2 cellular contexts compared by ENCODE assay signal in genomic region chr2:23690421-23691105, GRCh38.
TF ChIP-seq lines count a peak whose summit lies in the region.

No MANE protein-coding gene starts in this region.

TF ChIP-seq in IMR-90, 13 proteins besides CTCF, POLR2A, EP300 and RAD21 (continued from another document):
- no peak for TF ChIP-seq FOS (IDR thresholded peaks at IDR 0.05; ENCODE audit: low read depth, low read length)
- no peak for TF ChIP-seq CEBPB (IDR thresholded peaks at IDR 0.05; ENCODE audit: low read depth, low read length)
- TF ChIP-seq BHLHE40 (IDR thresholded peaks at IDR 0.05; ENCODE audit: low read depth, low read length) = no peak
- no peak for TF ChIP-seq NFE2L2 (IDR thresholded peaks at IDR 0.05; ENCODE audit: low read depth, low read length)
- TF ChIP-seq USF2 (IDR thresholded peaks at IDR 0.05; ENCODE audit: low read depth, low read length) = no peak
- no peak for TF ChIP-seq MXI1 (IDR thresholded peaks at IDR 0.05; ENCODE audit: borderline replicate concordance, low read depth, low read length)
- no peak for TF ChIP-seq RCOR1 (IDR thresholded peaks at IDR 0.05; ENCODE audit: insufficient replicate concordance, low read length)
- TF ChIP-seq MAZ (IDR thresholded peaks at IDR 0.05; ENCODE audit: borderline replicate concordance, low read depth, low read length) = no peak
- no peak for TF ChIP-seq RFX5 (IDR thresholded peaks at IDR 0.05; ENCODE audit: low read depth, low read length)

TF ChIP-seq in HepG2, 621 proteins besides CTCF, POLR2A, EP300 and RAD21 (continued from another document):
- TF ChIP-seq, protein P1, sequence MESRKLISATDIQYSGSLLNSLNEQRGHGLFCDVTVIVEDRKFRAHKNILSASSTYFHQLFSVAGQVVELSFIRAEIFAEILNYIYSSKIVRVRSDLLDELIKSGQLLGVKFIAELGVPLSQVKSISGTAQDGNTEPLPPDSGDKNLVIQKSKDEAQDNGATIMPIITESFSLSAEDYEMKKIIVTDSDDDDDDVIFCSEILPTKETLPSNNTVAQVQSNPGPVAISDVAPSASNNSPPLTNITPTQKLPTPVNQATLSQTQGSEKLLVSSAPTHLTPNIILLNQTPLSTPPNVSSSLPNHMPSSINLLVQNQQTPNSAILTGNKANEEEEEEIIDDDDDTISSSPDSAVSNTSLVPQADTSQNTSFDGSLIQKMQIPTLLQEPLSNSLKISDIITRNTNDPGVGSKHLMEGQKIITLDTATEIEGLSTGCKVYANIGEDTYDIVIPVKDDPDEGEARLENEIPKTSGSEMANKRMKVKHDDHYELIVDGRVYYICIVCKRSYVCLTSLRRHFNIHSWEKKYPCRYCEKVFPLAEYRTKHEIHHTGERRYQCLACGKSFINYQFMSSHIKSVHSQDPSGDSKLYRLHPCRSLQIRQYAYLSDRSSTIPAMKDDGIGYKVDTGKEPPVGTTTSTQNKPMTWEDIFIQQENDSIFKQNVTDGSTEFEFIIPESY (CRISPR knock-in tag; IDR thresholded peaks at IDR 0.05) = no peak
TF ChIP-seq in HepG2: peak in this region for 1.
